In the genomic region with DNA sequence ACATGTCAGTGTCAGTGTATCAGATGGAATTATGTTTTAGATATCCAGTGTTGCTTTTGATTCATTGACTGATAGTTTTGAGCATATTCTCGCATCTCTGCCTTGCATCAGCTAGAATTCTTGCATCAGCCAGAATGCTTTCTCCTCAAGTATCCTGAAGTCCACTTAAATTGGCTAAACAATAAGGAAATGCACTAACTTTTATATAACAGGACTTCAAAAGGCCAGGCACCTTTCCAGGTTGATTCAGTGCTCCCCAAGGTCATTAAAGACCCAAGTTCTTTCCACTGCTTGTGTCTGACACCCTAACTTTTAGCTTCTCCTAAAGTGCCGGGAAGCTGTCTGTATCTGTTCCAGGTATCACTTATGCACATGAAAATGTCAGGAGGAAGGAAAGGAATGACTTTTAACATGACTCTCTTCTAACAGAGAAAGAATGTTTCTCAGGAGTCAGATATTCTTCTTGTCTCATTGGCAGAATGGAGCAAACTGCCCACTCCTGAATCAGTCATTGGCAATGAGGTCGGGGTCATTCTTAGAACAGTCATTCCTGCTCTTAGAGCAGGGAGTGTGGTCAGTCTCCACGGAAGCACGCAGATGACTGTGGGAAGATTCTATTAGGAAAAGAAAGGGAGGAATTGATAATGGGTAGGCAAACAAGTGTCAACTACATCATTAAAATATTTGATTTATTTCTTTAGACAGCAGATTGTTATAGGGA, we compare ENCODE assay signal across 22 cellular contexts.
DNase-seq lines count a peak whose midpoint lies in the region; ATAC-seq and TF ChIP-seq lines count a peak whose summit lies in the region.
"Had no signal": no experiment of that assay in that cellular context is flagged by ENCODE, and none has a peak within 500 bp of the region (broad histone marks: within the 10 kb centered on the region; RNA-seq: fewer than 3 reads in every experiment).

No MANE protein-coding gene starts in this region.

- peak; percentile 50 for ATAC-seq in body of pancreas
- peak; percentile 54 to 81 for ATAC-seq in lower lobe of right lung
- ATAC-seq in HG03108 (IDR thresholded peaks at IDR 0.05; ENCODE audit: unreplicated experiment) = no peak
- ATAC-seq: activated CD4-positive, alpha-beta T cell treated with anti-CD3 and anti-CD28 coated beads for 36 hours had no signal

- no peak for TF ChIP-seq POLR2A in body of pancreas (IDR thresholded peaks at IDR 0.05)

- WGBS in body of pancreas, 2 donors = 54 to 65% methylated on average over 5 of the region's 5 CpGs

- H3K4me3 ChIP-seq in body of pancreas = no peak overlapping the region
- H3K4me3 ChIP-seq in lower lobe of right lung = no peak overlapping the region
- no peak overlapping the region for H3K4me3 ChIP-seq in skeletal muscle cell (ENCODE audit: low read depth, low read length)

- TF ChIP-seq CTCF in body of pancreas (IDR thresholded peaks at IDR 0.05) = no peak
- TF ChIP-seq CTCF in lower lobe of right lung (IDR thresholded peaks at IDR 0.05) = no peak

- H3K36me3 ChIP-seq in body of pancreas (replicated peaks in 1 of 2; ENCODE audit: insufficient read depth in 1 of 2, low read depth in 2 of 2) (no peaks in the 10 kb centered on the region), lower lobe of right lung (no peaks in the 10 kb centered on the region)

- DNase-seq in M059J (ENCODE audit: low read depth) = peak; percentile 62
- DNase-seq in body of pancreas = peak in 1 of 4 donors; percentile 15
- DNase-seq in lower lobe of right lung = no peak
- DNase-seq in skeletal muscle cell (ENCODE audit: low read depth) = peak; percentile 31
- DNase-seq in NCI-H774 (lab: John Stamatoyannopoulos, UW) = no peak
- no peak for DNase-seq in NCI-H1694 treated with DMSO at 0.1 percent for 48 hours (lab: John Stamatoyannopoulos, UW)
- DNase-seq in NCI-H146 (lab: John Stamatoyannopoulos, UW) = no peak
- DNase-seq: activated CD4-positive, alpha-beta T cell treated with anti-CD3 and anti-CD28 coated beads for 36 hours; activated gamma-delta T cell; activated T-cell treated with anti-CD3 and anti-CD28 coated beads, Interleukin-2, amount 50 U/mL, for 24 hours; C1 segment of cervical spinal cord; COR-L47; DMS53; GDM1; H7; head of caudate nucleus; NCI-H1417 treated with DMSO at 0.1 percent for 48 hours; NCI-H446 treated with DMSO at 0.1 percent for 48 hours; nucleus accumbens; OCI-M1; stimulated activated CD4-positive, alpha-beta T cell treated with anti-CD3 and anti-CD28 coated beads, Interleukin-2, amount 100 ng/mL, for 48 hours had no signal

- H3K27ac ChIP-seq in body of pancreas (peak overlapping the region in 1 of 4 donors; percentile 1), lower lobe of right lung (no peak overlapping the region)

- H3K27me3 ChIP-seq in body of pancreas (no peaks in the 10 kb centered on the region), lower lobe of right lung (ENCODE audit: low read depth) (no peaks in the 10 kb centered on the region)

- intact Hi-C loops in body of pancreas (cut with DNase I) = no loop called here
- intact Hi-C loops in lower lobe of right lung (cut with DNase I) = no loop called here

- H3K4me1 ChIP-seq in body of pancreas (peaks cover 9% of the 10 kb centered on the region), lower lobe of right lung (peaks cover 6% of the 10 kb centered on the region)

- no peaks in the 10 kb centered on the region for H3K9me3 ChIP-seq in body of pancreas
- no peaks in the 10 kb centered on the region for H3K9me3 ChIP-seq in lower lobe of right lung

Comparison
In these comparisons a context has a peak if more than half of its experiments do, and no peak if none do; other contexts are left out.
1. DNase-seq: peak in M059J (single experiment) and skeletal muscle cell (single experiment); none in lower lobe of right lung (single experiment), NCI-H774 (single experiment), NCI-H1694 treated with DMSO at 0.1 percent for 48 hours (single experiment) and NCI-H146 (single experiment).